In the genomic region with DNA sequence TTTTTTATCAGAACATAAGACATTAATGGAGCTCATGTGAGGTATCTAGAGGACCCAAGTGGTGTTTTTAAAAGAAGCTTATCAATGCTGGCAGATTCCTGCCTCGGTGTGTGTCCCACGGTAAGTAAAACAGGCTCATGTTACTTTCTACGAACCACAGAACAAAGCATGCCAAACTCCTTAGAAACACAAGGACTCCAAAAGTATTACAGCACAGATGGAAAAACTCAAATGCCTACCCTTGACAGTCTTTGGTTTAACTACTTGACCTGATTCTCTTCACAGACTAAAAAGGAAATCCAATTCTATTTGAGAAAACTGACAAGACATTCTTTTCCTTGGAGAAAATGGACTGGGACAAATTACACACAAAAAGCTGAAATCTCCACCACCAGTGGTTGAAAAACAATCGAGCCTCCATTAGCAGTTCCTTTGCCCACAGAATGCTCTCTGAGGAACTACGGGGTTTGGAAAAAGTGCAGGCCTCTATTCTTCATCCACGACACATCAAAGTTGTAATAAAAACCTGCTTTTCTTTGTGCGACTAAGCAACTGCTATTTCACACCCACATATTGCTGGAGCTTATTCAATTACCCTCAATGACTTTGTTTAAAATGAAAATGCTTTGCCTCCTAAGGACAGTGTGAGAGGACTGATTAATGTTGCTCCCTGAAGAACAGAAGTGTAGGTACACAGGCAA, we compare ENCODE assay signal across 15 cellular contexts. TPM values are rescaled to one million over a fixed set of nuclear protein-coding genes. Genes with fewer than 3 reads are reported as not detected.
DNase-seq lines count a peak whose midpoint lies in the region; TF ChIP-seq lines count a peak whose summit lies in the region.
"Had no signal": no experiment of that assay in that cellular context is flagged by ENCODE, and none has a peak within 500 bp of the region (broad histone marks: within the 10 kb centered on the region; RNA-seq: fewer than 3 reads in every experiment).

No MANE protein-coding gene starts in this region.

- no peaks in the 10 kb centered on the region for H3K9me3 ChIP-seq in SK-N-MC (ENCODE audit: low read depth, low read length)
- H3K9me3 ChIP-seq in mesodermal cell (ENCODE audit: control insufficient read depth, low read length): no peaks in the 10 kb centered on the region
- H3K9me3 ChIP-seq in tibial artery: no peaks in the 10 kb centered on the region

- DNase-seq in SK-N-MC (ENCODE audit: low read depth, low spot score): no peak
- peak; percentile 60 for DNase-seq in dedifferentiated amniotic fluid mesenchymal stem cell (ENCODE audit: extremely low spot score)
- DNase-seq in tibial artery: no peak
- no peak for DNase-seq in medulla oblongata (ENCODE audit: extremely low spot score)
- no peak for DNase-seq in NOMO-1 treated with dmso at 0.1 percent for 144 hours (lab: John Stamatoyannopoulos, UW; ENCODE audit: unreplicated experiment)
- DNase-seq in central memory CD4-positive, alpha-beta T cell: no peak
- DNase-seq: activated CD4-positive, alpha-beta T cell treated with anti-CD3 and anti-CD28 coated beads for 1 hour; activated T-cell treated with anti-CD3 and anti-CD28 coated beads, Interleukin-2, amount 50 U/mL, for 48 hours; GDM1; NCI-H2029; retina; stimulated activated CD4-positive, alpha-beta T cell treated with anti-CD3 and anti-CD28 coated beads, Interleukin-2, amount 100 ng/mL, for 48 hours had no signal

- H3K4me1 ChIP-seq in mesodermal cell (ENCODE audit: control insufficient read depth, insufficient read depth, low read length, poor library complexity, severe bottlenecking) (no peaks in the 10 kb centered on the region), tibial artery (peaks cover 0 to 58% (median 23%) of the 10 kb centered on the region in 4 donors)

- intact Hi-C loops in tibial artery (cut with DNase I; ENCODE audit: low total_unique reads): no loop called here

- H3K4me3 ChIP-seq in SK-N-MC (no peak overlapping the region), mesodermal cell (ENCODE audit: extremely low read depth, insufficient read depth, low read length, poor library complexity, severe bottlenecking) (no peak overlapping the region), tibial artery (no peak overlapping the region)

- TF ChIP-seq CTCF in tibial artery (IDR thresholded peaks at IDR 0.05): no peak

- H3K27ac ChIP-seq in SK-N-MC (peak overlapping the region; percentile 12; the same call in 1 of the 2 replicates), mesodermal cell (ENCODE audit: low read depth, low read length, severe bottlenecking) (peak overlapping the region; percentile 72), tibial artery (peak overlapping the region; percentile 55 to 65)
- H3K27ac ChIP-seq: C4-2B had no signal

- H3K36me3 ChIP-seq in SK-N-MC (ENCODE audit: insufficient read depth, low read length) (no peaks in the 10 kb centered on the region), mesodermal cell (ENCODE audit: control insufficient read depth, insufficient read depth, low read length) (no peaks in the 10 kb centered on the region), tibial artery (no peaks in the 10 kb centered on the region)

- H3K27me3 ChIP-seq in tibial artery: no peaks in the 10 kb centered on the region

- H3K9ac ChIP-seq in SK-N-MC (ENCODE audit: insufficient read length): no peak overlapping the region

- WGBS in mesodermal cell (ENCODE audit: insufficient coverage in 2 of 2), 2 experiments: 56 to 72% methylated on average over 3 to 6 of the region's 7 CpGs

RNA-seq across cellular contexts. Expression of a gene that starts 5.4 kb away (rescaled TPM):
- 2.5 TPM for polyA plus RNA-seq in mesodermal cell (2013, experiment 1 of 2)
- polyA plus RNA-seq in mesodermal cell (2013, experiment 2 of 2): 2.7 TPM
- polyA plus RNA-seq: endothelial cell of umbilical vein had no signal

Comparison
In these comparisons a context has a peak if more than half of its experiments do, and no peak if none do; other contexts are left out.
1. H3K27ac ChIP-seq: peak in every context shown above with its lines; median percentile 72 in mesodermal cell; 60 in tibial artery; 12 in SK-N-MC.